ENCODE assay signal across 15 cellular contexts in genomic region chr11:28808771-28809170, GRCh38.
"Had no signal": no experiment of that assay in that cellular context is flagged by ENCODE, and none has a peak within 500 bp of the region (broad histone marks: within the 10 kb centered on the region; RNA-seq: fewer than 3 reads in every experiment).

No MANE protein-coding gene starts in this region.

- H3K27me3 ChIP-seq: heart right ventricle had no signal

- H3K27ac ChIP-seq: heart right ventricle, left ventricle myocardium inferior had no signal

- H3K36me3 ChIP-seq: heart right ventricle, left ventricle myocardium inferior had no signal

- H3K4me1 ChIP-seq: heart right ventricle, left ventricle myocardium inferior had no signal

- DNase-seq: activated CD4-positive, alpha-beta memory T cell treated with anti-CD3 and anti-CD28 coated beads for 36 hours; activated CD4-positive, CD25-positive, alpha-beta regulatory T cell treated with anti-CD3 and anti-CD28 coated beads, Interleukin-2, amount 50 U/mL, for 72 hours; activated gamma-delta T cell; activated T-cell treated with anti-CD3 and anti-CD28 coated beads, Interleukin-2, amount 50 U/mL, for 48 hours; amygdala; dermis blood vessel endothelial cell; endodermal cell; heart right ventricle; islet precursor cell; left ventricle myocardium inferior; mesendoderm; occipital lobe; right cardiac atrium; stimulated activated CD4-positive, alpha-beta T cell treated with anti-CD3 and anti-CD28 coated beads, Interleukin-2, amount 100 ng/mL, for 24 hours; stimulated activated naive CD4-positive, alpha-beta T cell had no signal

- ATAC-seq: heart right ventricle, right cardiac atrium had no signal

- H3K9me3 ChIP-seq: heart right ventricle, left ventricle myocardium inferior had no signal

- H3K4me3 ChIP-seq: heart right ventricle, left ventricle myocardium inferior had no signal
